20 cellular contexts compared by ENCODE assay signal in genomic region chr17:4140125-4140524, GRCh38. TPM values are rescaled to one million over a fixed set of nuclear protein-coding genes. Genes with fewer than 3 reads are reported as not detected.
DNase-seq lines count a peak whose midpoint lies in the region; ATAC-seq and TF ChIP-seq lines count a peak whose summit lies in the region.
"Had no signal": no experiment of that assay in that cellular context is flagged by ENCODE, and none has a peak within 500 bp of the region (broad histone marks: within the 10 kb centered on the region; RNA-seq: fewer than 3 reads in every experiment).

No MANE protein-coding gene starts in this region.

- H3K27ac ChIP-seq in CD4-positive, CD25-positive, alpha-beta regulatory T cell (ENCODE audit: insufficient read depth, low read length, poor library complexity, severe bottlenecking): no peak overlapping the region
- no peak overlapping the region for H3K27ac ChIP-seq in endodermal cell (ENCODE audit: low read depth, low read length)
- no peak overlapping the region for H3K27ac ChIP-seq in neural cell (ENCODE audit: low read length)
- no peak overlapping the region for H3K27ac ChIP-seq in aorta (ENCODE audit: low read depth in 1 of 2, low read length in 2 of 2)
- H3K27ac ChIP-seq: thyroid gland had no signal

- DNase-seq in CD4-positive, CD25-positive, alpha-beta regulatory T cell: no peak
- no peak for DNase-seq in endodermal cell
- DNase-seq in D341Med (ENCODE audit: low spot score): no peak
- DNase-seq in aorta: no peak
- DNase-seq in UCSD-AML1 (lab: John Stamatoyannopoulos, UW; ENCODE audit: unreplicated experiment): no peak
- DNase-seq: activated CD4-positive, alpha-beta T cell treated with anti-CD3 and anti-CD28 coated beads, Interleukin-2, amount 10 ng/mL, durations not matched to agents 24 days and 14 days; activated naive CD4-positive, alpha-beta T cell treated with Interleukin-2 at 50 U/mL for 16 hours; Caco-2; EL; left cardiac atrium; mesendoderm; NCI-H1048; NCI-H524; retina; stimulated activated CD4-positive, alpha-beta T cell treated with anti-CD3 and anti-CD28 coated beads, Interleukin-15, amount 100 ng/mL, for 24 hours; thyroid gland had no signal

- peak overlapping the region; percentile 32 to 97 (median 93) for H3K4me3 Mint-ChIP-seq in CD4-positive, CD25-positive, alpha-beta regulatory T cell
- H3K4me3 Mint-ChIP-seq in endodermal cell: no peak overlapping the region
- H3K4me3 Mint-ChIP-seq: activated CD4-positive, alpha-beta T cell treated with anti-CD3 and anti-CD28 coated beads, Interleukin-2, amount 10 ng/mL, durations not matched to agents 24 days and 14 days had no signal

- no peak for TF ChIP-seq EP300 in neural cell (conservative IDR thresholded peaks at IDR 0.05; ENCODE audit: poor library complexity, severe bottlenecking)

- H3K4me1 Mint-ChIP-seq in CD4-positive, CD25-positive, alpha-beta regulatory T cell: peaks cover 20 to 80% (median 64%) of the 10 kb centered on the region in 4 donors
- peaks cover 15% of the 10 kb centered on the region for H3K4me1 Mint-ChIP-seq in endodermal cell

- TF ChIP-seq RAD21 in neural cell (conservative IDR thresholded peaks at IDR 0.05): no peak

- no peaks in the 10 kb centered on the region for H3K27me3 ChIP-seq in CD4-positive, CD25-positive, alpha-beta regulatory T cell (ENCODE audit: control insufficient read depth, insufficient read depth, low read length)
- H3K27me3 ChIP-seq in Loucy (ENCODE audit: insufficient read depth, low read length, poor library complexity, severe bottlenecking) (no peaks in the 10 kb centered on the region), endodermal cell (ENCODE audit: control insufficient read depth, insufficient read depth, low read length, poor library complexity, severe bottlenecking) (no peaks in the 10 kb centered on the region), neural cell (ENCODE audit: insufficient read depth, low read depth, low read length) (no peaks in the 10 kb centered on the region), aorta (ENCODE audit: control insufficient read depth in 1 of 2, insufficient read depth in 2 of 2, low read length in 1 of 2) (no peaks in the 10 kb centered on the region)
- H3K27me3 ChIP-seq: thyroid gland had no signal

- H3K79me2 ChIP-seq in Loucy (ENCODE audit: insufficient read depth, low read length) (peaks cover 80% of the 10 kb centered on the region), neural cell (replicated peaks; ENCODE audit: insufficient read depth, low read length) (peaks cover 63% of the 10 kb centered on the region)

- no peaks in the 10 kb centered on the region for H3K9me3 Mint-ChIP-seq in CD4-positive, CD25-positive, alpha-beta regulatory T cell
- no peaks in the 10 kb centered on the region for H3K9me3 Mint-ChIP-seq in endodermal cell
- H3K9me3 Mint-ChIP-seq: activated CD4-positive, alpha-beta T cell treated with anti-CD3 and anti-CD28 coated beads, Interleukin-2, amount 10 ng/mL, durations not matched to agents 24 days and 14 days had no signal

- peaks cover 10% of the 10 kb centered on the region for H3K27me3 Mint-ChIP-seq in CD4-positive, CD25-positive, alpha-beta regulatory T cell
- no peaks in the 10 kb centered on the region for H3K27me3 Mint-ChIP-seq in endodermal cell (ENCODE audit: insufficient read depth)
- H3K27me3 Mint-ChIP-seq: activated CD4-positive, alpha-beta T cell treated with anti-CD3 and anti-CD28 coated beads, Interleukin-2, amount 10 ng/mL, durations not matched to agents 24 days and 14 days had no signal

- peak overlapping the region; percentile 44 for H3K4me3 ChIP-seq in CD4-positive, CD25-positive, alpha-beta regulatory T cell (ENCODE audit: low read depth, low read length)
- H3K4me3 ChIP-seq in Loucy (ENCODE audit: low read length, poor library complexity, severe bottlenecking) (peak overlapping the region; percentile 26), endodermal cell (ENCODE audit: low read length) (peak overlapping the region; percentile 58), neural cell (ENCODE audit: low read length) (peak overlapping the region; percentile 47), aorta (ENCODE audit: low read length in 2 of 2) (no peak overlapping the region)
- H3K4me3 ChIP-seq: thyroid gland had no signal

- intact Hi-C loops in aorta (cut with DNase I): loop anchor here in 1 of 2 donors (10.0 kb wide), 1 partner anchor 55 kb away; no protein-coding TSS in a partner anchor

- H3K36me3 Mint-ChIP-seq in CD4-positive, CD25-positive, alpha-beta regulatory T cell: peaks cover 16% of the 10 kb centered on the region
- no peaks in the 10 kb centered on the region for H3K36me3 Mint-ChIP-seq in endodermal cell (ENCODE audit: low read depth)

- H3K9ac ChIP-seq in Loucy (ENCODE audit: low read depth, low read length, poor library complexity, severe bottlenecking): no peak overlapping the region
- H3K9ac ChIP-seq in endodermal cell (ENCODE audit: extremely low read depth, low read length, poor library complexity, severe bottlenecking): no peak overlapping the region
- H3K9ac ChIP-seq in neural cell (ENCODE audit: low read length): no peak overlapping the region

- no peak for ATAC-seq in CD4-positive, CD25-positive, alpha-beta regulatory T cell (ENCODE audit: low read depth in 2 of 2)
- ATAC-seq in aorta (ENCODE audit: low FRiP score): no peak
- no peak for ATAC-seq in GM21576 (IDR thresholded peaks at IDR 0.05; ENCODE audit: unreplicated experiment)
- ATAC-seq: left cardiac atrium, Right ventricle myocardium inferior had no signal

- H3F3A ChIP-seq in Loucy (ENCODE audit: low read depth) (0 out of 2 replicates have a peak, but pooled peaks cover 2% of the 10 kb centered on the region), neural cell (ENCODE audit: insufficient read depth, low read length, poor library complexity, severe bottlenecking) (no peaks in the 10 kb centered on the region)

- H4K20me1 ChIP-seq in Loucy (ENCODE audit: insufficient read depth, low read length, poor library complexity, severe bottlenecking): peaks cover 25% of the 10 kb centered on the region
- H4K20me1 ChIP-seq in neural cell (ENCODE audit: insufficient read depth): peaks cover 6% of the 10 kb centered on the region

- peak overlapping the region in 1 of 3 donors; percentile 77 for H3K27ac Mint-ChIP-seq in CD4-positive, CD25-positive, alpha-beta regulatory T cell
- no peak overlapping the region for H3K27ac Mint-ChIP-seq in endodermal cell
- H3K27ac Mint-ChIP-seq: activated CD4-positive, alpha-beta T cell treated with anti-CD3 and anti-CD28 coated beads, Interleukin-2, amount 10 ng/mL, durations not matched to agents 24 days and 14 days had no signal

- H3K9me3 ChIP-seq in CD4-positive, CD25-positive, alpha-beta regulatory T cell (ENCODE audit: control insufficient read depth in 2 of 2, low read length in 2 of 2): no peaks in the 10 kb centered on the region
- H3K9me3 ChIP-seq in Loucy (ENCODE audit: insufficient read depth, low read depth, low read length) (no peaks in the 10 kb centered on the region), endodermal cell (ENCODE audit: control insufficient read depth, low read length) (no peaks in the 10 kb centered on the region), neural cell (ENCODE audit: low read length) (no peaks in the 10 kb centered on the region), aorta (ENCODE audit: control insufficient read depth, low read length) (no peaks in the 10 kb centered on the region)
- H3K9me3 ChIP-seq: Caco-2, thyroid gland had no signal

- WGBS in endodermal cell (ENCODE audit: insufficient coverage in 1 of 2, insufficient read length in 1 of 2), 2 experiments: 95 to 100% methylated on average over 1 to 2 of the region's 2 CpGs
- 72 to 79% methylated on average over 2 of the region's 2 CpGs for WGBS in aorta, 2 donors

- H3K9me2 ChIP-seq in Loucy (replicated peaks; ENCODE audit: low read depth, low read length): no peaks in the 10 kb centered on the region
- H3K9me2 ChIP-seq in neural cell (ENCODE audit: insufficient read depth, low read length): no peaks in the 10 kb centered on the region

- TF ChIP-seq CTCF in Loucy (conservative IDR thresholded peaks at IDR 0.05; ENCODE audit: low read length) (no peak), endodermal cell (conservative IDR thresholded peaks at IDR 0.05) (no peak), neural cell (IDR thresholded peaks at IDR 0.05; ENCODE audit: poor library complexity, severe bottlenecking) (no peak)

- H3K4me2 ChIP-seq in Loucy (ENCODE audit: low read depth, low read length, poor library complexity, severe bottlenecking): peak overlapping the region; percentile 97
- no peak overlapping the region for H3K4me2 ChIP-seq in neural cell (ENCODE audit: low read length)

- peaks cover 60% of the 10 kb centered on the region for H3K4me1 ChIP-seq in CD4-positive, CD25-positive, alpha-beta regulatory T cell (ENCODE audit: control insufficient read depth, insufficient read depth, low read length, poor library complexity, severe bottlenecking)
- H3K4me1 ChIP-seq in Loucy (ENCODE audit: insufficient read depth, low read length, poor library complexity, severe bottlenecking): peaks cover 41% of the 10 kb centered on the region
- H3K4me1 ChIP-seq in endodermal cell (ENCODE audit: control insufficient read depth, insufficient read depth, low read length): peaks cover 9% of the 10 kb centered on the region
- no peaks in the 10 kb centered on the region for H3K4me1 ChIP-seq in aorta (ENCODE audit: control insufficient read depth in 1 of 2, insufficient read depth in 2 of 2, low read length in 2 of 2)

- peaks cover 13% of the 10 kb centered on the region for H3K36me3 ChIP-seq in CD4-positive, CD25-positive, alpha-beta regulatory T cell (ENCODE audit: control insufficient read depth, insufficient read depth, low read length)
- H3K36me3 ChIP-seq in Loucy (ENCODE audit: insufficient read depth, low read length): no peaks in the 10 kb centered on the region
- peaks cover 4% of the 10 kb centered on the region for H3K36me3 ChIP-seq in endodermal cell (ENCODE audit: control insufficient read depth, insufficient read depth, low read length)
- H3K36me3 ChIP-seq in neural cell (ENCODE audit: insufficient read depth, low read length): no peaks in the 10 kb centered on the region
- peaks cover 0 to 2% of the 10 kb centered on the region in 2 donors for H3K36me3 ChIP-seq in aorta (ENCODE audit: control insufficient read depth in 1 of 2, insufficient read depth in 2 of 2, low read length in 1 of 2)
- H3K36me3 ChIP-seq: thyroid gland had no signal

- H2AFZ ChIP-seq in Loucy (ENCODE audit: low read length) (no peak overlapping the region), neural cell (ENCODE audit: low read depth, low read length) (no peak overlapping the region)

RNA-seq across cellular contexts. Expression of gene ZZEF1, which starts 2.7 kb away (rescaled TPM):
- total RNA-seq in CD4-positive, CD25-positive, alpha-beta regulatory T cell: 103 TPM
- polyA plus RNA-seq in CD4-positive, CD25-positive, alpha-beta regulatory T cell: 1 to 10 TPM; 4.6 to 7.2 (median 5.0) TPM
- total RNA-seq in endodermal cell (10 to 100 TPM; 21.5 to 29.4 TPM), aorta (10 to 100 TPM; 64.4 to 68.5 TPM)
- 15.0 TPM for polyA plus RNA-seq in endodermal cell (2013, experiment 1 of 2)
- polyA plus RNA-seq in endodermal cell (2013, experiment 2 of 2): 14.1 TPM
- polyA plus RNA-seq in neural cell (9.6 and 15.3 TPM in 2 replicates), aorta (10 to 100 TPM; 11.0 to 18.9 TPM)
- polyA minus RNA-seq in neural cell: 51.9 and 61.9 TPM in 2 replicates

RNA-seq across cellular contexts. Expression of gene CYB5D2, which starts 2.9 kb away (rescaled TPM):
- total RNA-seq in CD4-positive, CD25-positive, alpha-beta regulatory T cell: 4.9 TPM
- polyA plus RNA-seq in CD4-positive, CD25-positive, alpha-beta regulatory T cell: 10 to 100 TPM; 12.5 to 19.0 (median 15.5) TPM
- total RNA-seq in endodermal cell: 1 to 10 TPM; 6.7 to 6.8 TPM
- 18.3 TPM for polyA plus RNA-seq in endodermal cell (2013, experiment 1 of 2)
- polyA plus RNA-seq in endodermal cell (2013, experiment 2 of 2): 15.6 TPM
- polyA plus RNA-seq in neural cell: 65.8 and 71.3 TPM in 2 replicates
- polyA minus RNA-seq in neural cell: 47.7 and 54.0 TPM in 2 replicates
- 10 to 100 TPM; 13.7 to 17.9 TPM for total RNA-seq in aorta
- 10 to 100 TPM; 14.8 to 30.3 TPM for polyA plus RNA-seq in aorta

Comparison
In these comparisons a context has a peak if more than half of its experiments do, and no peak if none do; other contexts are left out.
1. H3K4me3 ChIP-seq: peak in CD4-positive, CD25-positive, alpha-beta regulatory T cell (single experiment), Loucy (single experiment), endodermal cell (single experiment) and neural cell (single experiment); none in aorta (0 of 2).